ENCODE assay signal across 9 cellular contexts in genomic region chr2:219104107-219105050, GRCh38. TPM values are rescaled to one million over a fixed set of nuclear protein-coding genes. Genes with fewer than 3 reads are reported as not detected.
DNase-seq lines count a peak whose midpoint lies in the region; ATAC-seq, FAIRE-seq and TF ChIP-seq lines count a peak whose summit lies in the region.
"Had no signal": no experiment of that assay in that cellular context is flagged by ENCODE, and none has a peak within 500 bp of the region (broad histone marks: within the 10 kb centered on the region; RNA-seq: fewer than 3 reads in every experiment).

No MANE protein-coding gene starts in this region.

- H3K9me3 ChIP-seq in gastroesophageal sphincter, result no peaks in the 10 kb centered on the region

- H3K4me1 ChIP-seq in gastroesophageal sphincter, result no peaks in the 10 kb centered on the region

- ATAC-seq in gastroesophageal sphincter (no peak), GM18867 (IDR thresholded peaks at IDR 0.05; ENCODE audit: unreplicated experiment) (no peak)
- ATAC-seq in stimulated activated naive CD8-positive, alpha-beta T cell treated with anti-CD3 and anti-CD28 coated beads, Interleukin-15, Interleukin-2, amounts not matched to agents 100 U/mL and 50 U/mL, for 24 hours, result peak; percentile 67
- no peak for ATAC-seq in stimulated activated memory B cell treated with anti-CD40 and anti-IgM and Interleukin-4, amounts not matched to agents 10 μg/mL and 1 μg/mL and 100 μg/mL, for 72 hours

- peaks cover 6% of the 10 kb centered on the region for H3K4me1 Mint-ChIP-seq in stimulated activated memory B cell treated with anti-CD40 and anti-IgM and Interleukin-4, amounts not matched to agents 10 μg/mL and 1 μg/mL and 100 μg/mL, for 72 hours

- no peaks in the 10 kb centered on the region for H3K9me3 Mint-ChIP-seq in stimulated activated memory B cell treated with anti-CD40 and anti-IgM and Interleukin-4, amounts not matched to agents 10 μg/mL and 1 μg/mL and 100 μg/mL, for 72 hours
- H3K9me3 Mint-ChIP-seq: IgD-negative memory B cell had no signal

- no peak overlapping the region for H3K4me3 Mint-ChIP-seq in stimulated activated memory B cell treated with anti-CD40 and anti-IgM and Interleukin-4, amounts not matched to agents 10 μg/mL and 1 μg/mL and 100 μg/mL, for 72 hours
- H3K4me3 Mint-ChIP-seq: IgD-negative memory B cell had no signal

- H3K27ac ChIP-seq in gastroesophageal sphincter, result no peak overlapping the region

- WGBS in gastroesophageal sphincter (ENCODE audit: low coverage in 1 of 2), 2 donors, result 60 to 69% methylated on average over 3 to 4 of the region's 4 CpGs

- no peak overlapping the region for H3K27ac Mint-ChIP-seq in stimulated activated memory B cell treated with anti-CD40 and anti-IgM and Interleukin-4, amounts not matched to agents 10 μg/mL and 1 μg/mL and 100 μg/mL, for 72 hours
- H3K27ac Mint-ChIP-seq: IgD-negative memory B cell had no signal

- DNase-seq in AG20443 (ENCODE audit: low spot score) (peak; percentile 63), M059J (ENCODE audit: low read depth) (peak; percentile 24)
- DNase-seq in stimulated activated naive CD8-positive, alpha-beta T cell treated with anti-CD3 and anti-CD28 coated beads, Interleukin-15, Interleukin-2, amounts not matched to agents 100 U/mL and 50 U/mL, for 24 hours, result peak; percentile 16

- TF ChIP-seq CTCF in GM12872 (IDR thresholded peaks at IDR 0.05; ENCODE audit: insufficient read depth, low read depth, low read length), result peak; percentile 98
- peak in 3 of 4 experiments; percentile 11 to 44 (median 20) for TF ChIP-seq CTCF in gastroesophageal sphincter (IDR thresholded peaks at IDR 0.05)

- no peaks in the 10 kb centered on the region for H3K27me3 Mint-ChIP-seq in stimulated activated memory B cell treated with anti-CD40 and anti-IgM and Interleukin-4, amounts not matched to agents 10 μg/mL and 1 μg/mL and 100 μg/mL, for 72 hours
- H3K27me3 Mint-ChIP-seq: IgD-negative memory B cell had no signal

- no peak overlapping the region for H3K4me3 ChIP-seq in gastroesophageal sphincter

- no peak for TF ChIP-seq POLR2A in gastroesophageal sphincter (IDR thresholded peaks at IDR 0.05)

- FAIRE-seq in TTC549 (lab: Jason Lieb, UNC), result peak; percentile 46

- H3K36me3 Mint-ChIP-seq in stimulated activated memory B cell treated with anti-CD40 and anti-IgM and Interleukin-4, amounts not matched to agents 10 μg/mL and 1 μg/mL and 100 μg/mL, for 72 hours, result peaks cover 24% of the 10 kb centered on the region

- TF ChIP-seq EP300 in gastroesophageal sphincter (IDR thresholded peaks at IDR 0.05), result no peak

- peaks cover 0 to under 1% of the 10 kb centered on the region in 2 donors for H3K36me3 ChIP-seq in gastroesophageal sphincter

- H3K27me3 ChIP-seq in gastroesophageal sphincter, result no peaks in the 10 kb centered on the region

RNA-seq across cellular contexts. Expression of gene IHH, which starts 43.7 kb away (rescaled TPM):
- total RNA-seq in M059J (2014; rRNA removed; shearing (Covaris generic)), result not detected in 2 replicates
- total RNA-seq in gastroesophageal sphincter, result under 1 TPM in 1 of 4 donors, not detected in 3; 0.23 TPM

RNA-seq across cellular contexts. Expression of gene NHEJ1, which starts 56.2 kb away (rescaled TPM):
- total RNA-seq in M059J (2014; rRNA removed; shearing (Covaris generic)), result 13.6 and 19.2 TPM in 2 replicates
- 10 to 100 TPM; 12.8 to 25.5 (median 17.4) TPM for total RNA-seq in gastroesophageal sphincter
